14 cellular contexts compared by ENCODE assay signal in the genomic region with DNA sequence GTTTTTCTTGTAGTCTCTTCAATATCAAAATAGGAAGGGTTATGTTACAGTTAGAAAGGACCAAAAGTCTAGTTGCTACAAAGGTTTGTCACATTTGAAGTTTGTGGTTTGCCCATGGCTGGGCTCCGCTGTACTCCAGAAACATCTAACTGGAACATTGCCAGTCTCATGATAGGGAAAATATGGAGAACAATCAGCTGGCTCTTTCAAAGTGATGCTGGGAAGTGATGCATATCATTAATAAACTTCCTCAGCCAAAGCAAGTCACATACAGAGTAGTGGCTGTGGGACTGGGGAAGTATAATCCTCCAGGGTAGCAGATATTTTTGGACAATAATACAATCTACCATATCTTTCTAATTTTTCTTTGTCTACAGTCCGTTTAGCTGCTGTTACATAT. TPM values are rescaled to one million over a fixed set of nuclear protein-coding genes. Genes with fewer than 3 reads are reported as not detected.
A peak's percentile ranks its signal among the peaks of the same experiment; 100 is the strongest.
DNase-seq lines count a peak whose midpoint lies in the region; ATAC-seq and TF ChIP-seq lines count a peak whose summit lies in the region.
"Had no signal": no experiment of that assay in that cellular context is flagged by ENCODE, and none has a peak within 500 bp of the region (broad histone marks: within the 10 kb centered on the region; RNA-seq: fewer than 3 reads in every experiment).

No MANE protein-coding gene starts in this region.

- H3K9me3 ChIP-seq in gastroesophageal sphincter (no peaks in the 10 kb centered on the region), smooth muscle cell (replicated peaks; ENCODE audit: low read depth) (no peaks in the 10 kb centered on the region)

- peaks cover 8% of the 10 kb centered on the region for H3K79me2 ChIP-seq in smooth muscle cell (ENCODE audit: low read depth)

- TF ChIP-seq CTCF in gastroesophageal sphincter (IDR thresholded peaks at IDR 0.05) (no peak), CD14-positive monocyte (IDR thresholded peaks at IDR 0.05) (no peak), smooth muscle cell (IDR thresholded peaks at IDR 0.05; ENCODE audit: borderline replicate concordance, insufficient read depth, poor library complexity, severe bottlenecking) (no peak)

- no peak overlapping the region for H3K4me3 Mint-ChIP-seq in CD14-positive monocyte
- H3K4me3 Mint-ChIP-seq: activated CD8-positive, alpha-beta T cell treated with anti-CD3 and anti-CD28 coated beads for 36 hours; T-cell had no signal

- peaks cover 0 to 16% (median 0%) of the 10 kb centered on the region in 3 donors for H3K4me1 ChIP-seq in gastroesophageal sphincter
- H3K4me1 ChIP-seq in smooth muscle cell (ENCODE audit: low read depth): no peaks in the 10 kb centered on the region

- ATAC-seq in SK-N-SH treated with all-trans-retinoic acid at 6 μM for 48 hours: peak; percentile 44
- ATAC-seq in gastroesophageal sphincter: no peak
- no peak for ATAC-seq in GM21423 (IDR thresholded peaks at IDR 0.05; ENCODE audit: unreplicated experiment)
- ATAC-seq: activated CD8-positive, alpha-beta T cell treated with anti-CD3 and anti-CD28 coated beads for 36 hours; T-cell had no signal

- H3K4me3 ChIP-seq in gastroesophageal sphincter: no peak overlapping the region
- no peak overlapping the region for H3K4me3 ChIP-seq in smooth muscle cell

- H3K4me2 ChIP-seq in smooth muscle cell: no peak overlapping the region

- peaks cover 0 to under 1% (median 0%) of the 10 kb centered on the region in 3 donors for H3K27me3 Mint-ChIP-seq in CD14-positive monocyte (ENCODE audit: low read depth in 3 of 3)
- H3K27me3 Mint-ChIP-seq: activated CD8-positive, alpha-beta T cell treated with anti-CD3 and anti-CD28 coated beads for 36 hours; T-cell had no signal

- H3K9me3 Mint-ChIP-seq in CD14-positive monocyte: peaks cover 0 to 3% (median 2%) of the 10 kb centered on the region in 7 donors
- H3K9me3 Mint-ChIP-seq: activated CD8-positive, alpha-beta T cell treated with anti-CD3 and anti-CD28 coated beads for 36 hours; T-cell had no signal

- H3K36me3 ChIP-seq in gastroesophageal sphincter: peaks cover 12 to 48% of the 10 kb centered on the region in 2 donors
- H3K36me3 ChIP-seq in smooth muscle cell (ENCODE audit: low read depth): peaks cover 32% of the 10 kb centered on the region

- 13 to 17% methylated on average over 2 of the region's 2 CpGs for WGBS in gastroesophageal sphincter (ENCODE audit: low coverage in 1 of 2), 2 donors
- WGBS in smooth muscle cell (ENCODE audit: low lambda C conversion rate): 91% methylated on average over 2 of the region's 2 CpGs

- no peak overlapping the region for H3K27ac Mint-ChIP-seq in CD14-positive monocyte
- H3K27ac Mint-ChIP-seq: T-cell had no signal

- H3K27ac ChIP-seq in gastroesophageal sphincter (peak overlapping the region in 3 of 4 donors; percentile 27 to 48 (median 41)), smooth muscle cell (ENCODE audit: low read depth) (no peak overlapping the region)

- no peak for TF ChIP-seq EP300 in gastroesophageal sphincter (IDR thresholded peaks at IDR 0.05)

- no peak overlapping the region for H2AFZ ChIP-seq in smooth muscle cell (ENCODE audit: low read depth)

- H3K27me3 ChIP-seq in gastroesophageal sphincter: no peaks in the 10 kb centered on the region
- H3K27me3 ChIP-seq in smooth muscle cell (ENCODE audit: low read depth): no peaks in the 10 kb centered on the region

- H3F3A ChIP-seq in smooth muscle cell (ENCODE audit: low read depth): peaks cover 23% of the 10 kb centered on the region

- H3K36me3 Mint-ChIP-seq in CD14-positive monocyte: peaks cover 48 to 51% of the 10 kb centered on the region in 2 donors

- H3K9ac ChIP-seq in smooth muscle cell (ENCODE audit: low read depth): no peak overlapping the region

- DNase-seq in DMS79 (lab: John Stamatoyannopoulos, UW): peak; percentile 6
- DNase-seq in CD14-positive monocyte (ENCODE audit: low spot score): no peak
- DNase-seq in smooth muscle cell (lab: John Stamatoyannopoulos, UW; ENCODE audit: unreplicated experiment): no peak
- DNase-seq: activated CD8-positive, alpha-beta T cell treated with anti-CD3 and anti-CD28 coated beads for 36 hours; amniotic stem cell; head of caudate nucleus; mesendoderm; NCI-H2081 treated with DMSO at 0.1 percent for 48 hours; retina; T-cell had no signal

- intact Hi-C loops in CD14-positive monocyte (cut with micrococcal nuclease): no loop called here

- no peaks in the 10 kb centered on the region for H3K4me1 Mint-ChIP-seq in CD14-positive monocyte

- TF ChIP-seq POLR2A in gastroesophageal sphincter (IDR thresholded peaks at IDR 0.05): no peak

- peaks cover 33% of the 10 kb centered on the region for H4K20me1 ChIP-seq in smooth muscle cell (ENCODE audit: low read depth)

TF ChIP-seq in SK-N-SH treated with all-trans-retinoic acid at 6 μM for 48 hours, 23 proteins besides CTCF, POLR2A, EP300 and RAD21 (continues in another document):
- TF ChIP-seq, protein P1, sequence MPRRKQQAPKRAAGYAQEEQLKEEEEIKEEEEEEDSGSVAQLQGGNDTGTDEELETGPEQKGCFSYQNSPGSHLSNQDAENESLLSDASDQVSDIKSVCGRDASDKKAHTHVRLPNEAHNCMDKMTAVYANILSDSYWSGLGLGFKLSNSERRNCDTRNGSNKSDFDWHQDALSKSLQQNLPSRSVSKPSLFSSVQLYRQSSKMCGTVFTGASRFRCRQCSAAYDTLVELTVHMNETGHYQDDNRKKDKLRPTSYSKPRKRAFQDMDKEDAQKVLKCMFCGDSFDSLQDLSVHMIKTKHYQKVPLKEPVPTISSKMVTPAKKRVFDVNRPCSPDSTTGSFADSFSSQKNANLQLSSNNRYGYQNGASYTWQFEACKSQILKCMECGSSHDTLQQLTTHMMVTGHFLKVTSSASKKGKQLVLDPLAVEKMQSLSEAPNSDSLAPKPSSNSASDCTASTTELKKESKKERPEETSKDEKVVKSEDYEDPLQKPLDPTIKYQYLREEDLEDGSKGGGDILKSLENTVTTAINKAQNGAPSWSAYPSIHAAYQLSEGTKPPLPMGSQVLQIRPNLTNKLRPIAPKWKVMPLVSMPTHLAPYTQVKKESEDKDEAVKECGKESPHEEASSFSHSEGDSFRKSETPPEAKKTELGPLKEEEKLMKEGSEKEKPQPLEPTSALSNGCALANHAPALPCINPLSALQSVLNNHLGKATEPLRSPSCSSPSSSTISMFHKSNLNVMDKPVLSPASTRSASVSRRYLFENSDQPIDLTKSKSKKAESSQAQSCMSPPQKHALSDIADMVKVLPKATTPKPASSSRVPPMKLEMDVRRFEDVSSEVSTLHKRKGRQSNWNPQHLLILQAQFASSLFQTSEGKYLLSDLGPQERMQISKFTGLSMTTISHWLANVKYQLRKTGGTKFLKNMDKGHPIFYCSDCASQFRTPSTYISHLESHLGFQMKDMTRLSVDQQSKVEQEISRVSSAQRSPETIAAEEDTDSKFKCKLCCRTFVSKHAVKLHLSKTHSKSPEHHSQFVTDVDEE (CRISPR knock-in tag; IDR thresholded peaks at IDR 0.05): no peak
- TF ChIP-seq RARB (CRISPR knock-in tag; IDR thresholded peaks at IDR 0.05): no peak
- TF ChIP-seq, protein P2, sequence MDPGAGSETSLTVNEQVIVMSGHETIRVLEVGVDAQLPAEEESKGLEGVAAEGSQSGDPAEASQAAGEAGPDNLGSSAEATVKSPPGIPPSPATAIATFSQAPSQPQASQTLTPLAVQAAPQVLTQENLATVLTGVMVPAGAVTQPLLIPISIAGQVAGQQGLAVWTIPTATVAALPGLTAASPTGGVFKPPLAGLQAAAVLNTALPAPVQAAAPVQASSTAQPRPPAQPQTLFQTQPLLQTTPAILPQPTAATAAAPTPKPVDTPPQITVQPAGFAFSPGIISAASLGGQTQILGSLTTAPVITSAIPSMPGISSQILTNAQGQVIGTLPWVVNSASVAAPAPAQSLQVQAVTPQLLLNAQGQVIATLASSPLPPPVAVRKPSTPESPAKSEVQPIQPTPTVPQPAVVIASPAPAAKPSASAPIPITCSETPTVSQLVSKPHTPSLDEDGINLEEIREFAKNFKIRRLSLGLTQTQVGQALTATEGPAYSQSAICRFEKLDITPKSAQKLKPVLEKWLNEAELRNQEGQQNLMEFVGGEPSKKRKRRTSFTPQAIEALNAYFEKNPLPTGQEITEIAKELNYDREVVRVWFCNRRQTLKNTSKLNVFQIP (CRISPR knock-in tag; IDR thresholded peaks at IDR 0.05; ENCODE audit: borderline replicate concordance, low read depth): no peak
- TF ChIP-seq ZNF8 (CRISPR knock-in tag; IDR thresholded peaks at IDR 0.05): no peak
- no peak for TF ChIP-seq ZNF565 (CRISPR knock-in tag; conservative IDR thresholded peaks at IDR 0.05; ENCODE audit: low read depth)
- TF ChIP-seq, protein P3, sequence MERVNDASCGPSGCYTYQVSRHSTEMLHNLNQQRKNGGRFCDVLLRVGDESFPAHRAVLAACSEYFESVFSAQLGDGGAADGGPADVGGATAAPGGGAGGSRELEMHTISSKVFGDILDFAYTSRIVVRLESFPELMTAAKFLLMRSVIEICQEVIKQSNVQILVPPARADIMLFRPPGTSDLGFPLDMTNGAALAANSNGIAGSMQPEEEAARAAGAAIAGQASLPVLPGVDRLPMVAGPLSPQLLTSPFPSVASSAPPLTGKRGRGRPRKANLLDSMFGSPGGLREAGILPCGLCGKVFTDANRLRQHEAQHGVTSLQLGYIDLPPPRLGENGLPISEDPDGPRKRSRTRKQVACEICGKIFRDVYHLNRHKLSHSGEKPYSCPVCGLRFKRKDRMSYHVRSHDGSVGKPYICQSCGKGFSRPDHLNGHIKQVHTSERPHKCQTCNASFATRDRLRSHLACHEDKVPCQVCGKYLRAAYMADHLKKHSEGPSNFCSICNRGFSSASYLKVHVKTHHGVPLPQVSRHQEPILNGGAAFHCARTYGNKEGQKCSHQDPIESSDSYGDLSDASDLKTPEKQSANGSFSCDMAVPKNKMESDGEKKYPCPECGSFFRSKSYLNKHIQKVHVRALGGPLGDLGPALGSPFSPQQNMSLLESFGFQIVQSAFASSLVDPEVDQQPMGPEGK (CRISPR knock-in tag; IDR thresholded peaks at IDR 0.05; ENCODE audit: borderline replicate concordance): no peak
- no peak for TF ChIP-seq BACH2 (CRISPR knock-in tag; IDR thresholded peaks at IDR 0.05; ENCODE audit: borderline replicate concordance)
- TF ChIP-seq CSDC2 (CRISPR knock-in tag; IDR thresholded peaks at IDR 0.05): no peak

RNA-seq across cellular contexts. Expression of a gene that starts 8.8 kb away (rescaled TPM):
- total RNA-seq in gastroesophageal sphincter: 100 to 1,000 TPM; 423 to 586 (median 532) TPM
- polyA plus RNA-seq in CD14-positive monocyte: 100 to 1,000 TPM; 512 to 559 TPM
- total RNA-seq in smooth muscle cell: 433 and 546 TPM in 2 replicates
- 409 and 460 TPM in 2 replicates for polyA plus RNA-seq in smooth muscle cell

RNA-seq across cellular contexts. Expression of a gene that starts 58.4 kb away (rescaled TPM):
- total RNA-seq in gastroesophageal sphincter (10 to 100 TPM; 18.3 to 55.3 (median 28.2) TPM), smooth muscle cell (34.4 and 37.6 TPM in 2 replicates)
- polyA plus RNA-seq in CD14-positive monocyte (10 to 100 TPM; 13.4 to 14.9 TPM), smooth muscle cell (19.9 and 24.7 TPM in 2 replicates)

RNA-seq across cellular contexts. Expression of a gene that starts 58.5 kb away (rescaled TPM):
- total RNA-seq in gastroesophageal sphincter (10 to 100 TPM; 10.5 to 35.0 (median 22.4) TPM), smooth muscle cell (15.2 and 25.5 TPM in 2 replicates)
- polyA plus RNA-seq in CD14-positive monocyte (1 to 10 TPM; 2.8 TPM), smooth muscle cell (10.2 and 13.2 TPM in 2 replicates)

RNA-seq across cellular contexts. Expression of a gene that starts 58.5 kb away (rescaled TPM):
- total RNA-seq in gastroesophageal sphincter: 10 to 100 TPM in 1 of 4 donors, 1 to 10 TPM in 2, not detected in 1; 2.4 to 13.9 (median 9.6) TPM
- not detected for polyA plus RNA-seq in CD14-positive monocyte
- total RNA-seq in smooth muscle cell: 9.0 and 10.0 TPM in 2 replicates
- polyA plus RNA-seq in smooth muscle cell: 13.8 and 14.3 TPM in 2 replicates
- polyA plus RNA-seq: neural cell had no signal
